ENCODE assay signal across 8 cellular contexts in the genomic region with DNA sequence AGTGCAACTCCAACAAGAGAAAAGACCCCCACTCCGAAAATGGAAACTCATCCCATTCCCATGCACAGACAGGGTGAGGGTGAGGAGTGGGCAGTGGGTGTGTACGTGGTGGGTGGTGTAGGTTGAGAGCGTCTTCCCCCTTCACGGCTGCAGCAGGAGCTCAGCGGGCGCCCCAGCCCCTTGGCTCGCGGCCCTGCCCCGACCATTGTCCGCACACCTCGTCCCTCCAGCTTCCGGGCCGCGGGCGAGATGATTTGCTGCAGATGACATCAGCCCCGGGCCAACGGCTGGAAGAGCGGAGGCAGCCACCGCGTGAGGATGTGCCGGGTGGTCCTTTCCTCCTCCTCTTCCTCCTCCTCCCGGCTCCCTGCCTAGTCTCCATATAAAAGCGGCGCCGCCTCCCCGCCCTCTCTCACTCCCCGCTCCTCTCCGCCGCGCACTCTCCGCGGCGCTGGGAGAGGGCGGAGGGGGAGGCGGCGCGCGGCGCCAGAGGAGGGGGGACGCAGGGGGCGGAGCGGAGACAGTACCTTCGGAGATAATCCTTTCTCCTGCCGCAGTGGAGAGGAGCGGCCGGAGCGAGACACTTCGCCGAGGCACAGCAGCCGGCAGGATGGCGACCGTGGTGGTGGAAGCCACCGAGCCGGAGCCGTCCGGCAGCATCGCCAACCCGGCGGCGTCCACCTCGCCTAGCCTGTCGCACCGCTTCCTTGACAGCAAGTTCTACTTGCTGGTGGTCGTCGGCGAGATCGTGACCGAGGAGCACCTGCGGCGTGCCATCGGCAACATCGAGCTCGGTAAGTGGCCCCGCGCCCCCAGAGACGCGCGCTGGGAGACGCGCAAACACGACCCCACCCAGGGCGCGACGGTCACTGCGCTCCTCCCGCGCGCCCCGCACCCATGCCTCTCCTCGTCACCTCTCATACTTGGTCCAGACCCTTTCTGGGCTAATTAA. TPM values are rescaled to one million over a fixed set of nuclear protein-coding genes. Genes with fewer than 3 reads are reported as not detected.
DNase-seq lines count a peak whose midpoint lies in the region; ATAC-seq and TF ChIP-seq lines count a peak whose summit lies in the region.

A gene (plus strand): TSS at position 554 of the 952 bp plus-strand sequence. CDS start 57 bp downstream, at position 611.

- H3K27me3 ChIP-seq in right lobe of liver (peaks cover 0 to 8% of the 10 kb centered on the region in 2 donors), stomach smooth muscle (ENCODE audit: control insufficient read depth in 1 of 2, insufficient read depth in 2 of 2, low read length in 2 of 2) (no peaks in the 10 kb centered on the region)

- intact Hi-C loops in right lobe of liver (cut with DNase I) = no loop called here

- 5% methylated on average over 23 of the region's 90 CpGs for WGBS in right lobe of liver (ENCODE audit: insufficient coverage, low coverage, low lambda C conversion rate, missing lambda C conversion rate)

- H3K9me3 ChIP-seq in right lobe of liver (no peaks in the 10 kb centered on the region), stomach smooth muscle (ENCODE audit: control insufficient read depth in 2 of 2, low read length in 2 of 2) (no peaks in the 10 kb centered on the region)

- H3K4me1 Mint-ChIP-seq in IgD-negative memory B cell = peaks cover 0 to 8% (median 8%) of the 10 kb centered on the region in 3 donors

- peak; percentile 83 for DNase-seq in EH (ENCODE audit: low read depth)
- DNase-seq in SHP77 treated with DMSO at 0.1 percent for 48 hours (lab: John Stamatoyannopoulos, UW) = peak; percentile 88
- DNase-seq in right lobe of liver = peak in 1 of 3 donors; percentile 22

- ATAC-seq in right lobe of liver (peak; percentile 46 to 56 (median 50)), GM18870 (IDR thresholded peaks at IDR 0.05; ENCODE audit: unreplicated experiment) (no peak), HG03039 (IDR thresholded peaks at IDR 0.05; ENCODE audit: unreplicated experiment) (no peak)

- peak within 1 kb of the TSS; percentile 77 to 83 for H3K9ac ChIP-seq in stomach smooth muscle (ENCODE audit: low read length in 2 of 2)

- peaks cover 30% of the 10 kb centered on the region for H3K27me3 Mint-ChIP-seq in IgD-negative memory B cell

- H3K4me3 Mint-ChIP-seq in IgD-negative memory B cell = peak within 1 kb of the TSS; percentile 43 to 89 (median 66)

- H3K36me3 Mint-ChIP-seq in IgD-negative memory B cell = no peaks in the 10 kb centered on the region

- peaks cover 0 to 8% (median 0%) of the 10 kb centered on the region in 4 donors for H3K4me1 ChIP-seq in right lobe of liver
- peaks cover 13% of the 10 kb centered on the region for H3K4me1 ChIP-seq in stomach smooth muscle (ENCODE audit: control insufficient read depth, insufficient read depth, low read length)

- peak within 1 kb of the TSS in 1 of 3 donors; percentile 5 for H3K27ac ChIP-seq in right lobe of liver
- peak within 1 kb of the TSS; percentile 74 for H3K27ac ChIP-seq in stomach smooth muscle (ENCODE audit: low read length)

- peak within 1 kb of the TSS; percentile 29 to 52 (median 48) for H3K4me3 ChIP-seq in right lobe of liver
- H3K4me3 ChIP-seq in stomach smooth muscle (ENCODE audit: low read length in 2 of 2) = peak within 1 kb of the TSS; percentile 73 to 93

- in situ Hi-C loops in endometrial microvascular endothelial cells (cut with HindIII; ENCODE audit: inconsistent ontology term, low pct_unique_long_range_greater_than_20kb, low sequenced_read_pairs) = no loop called here

- H3K9me3 Mint-ChIP-seq in IgD-negative memory B cell = peaks cover 0 to 4% (median 0%) of the 10 kb centered on the region in 3 donors

- H3K27ac Mint-ChIP-seq in IgD-negative memory B cell = no peak within 1 kb of the TSS

- no peak for TF ChIP-seq POLR2A in right lobe of liver (IDR thresholded peaks at IDR 0.05)

- TF ChIP-seq CTCF in right lobe of liver (IDR thresholded peaks at IDR 0.05) = no peak

- H3K36me3 ChIP-seq in right lobe of liver (no peaks in the 10 kb centered on the region), stomach smooth muscle (ENCODE audit: control insufficient read depth in 2 of 2, insufficient read depth in 2 of 2, low read length in 2 of 2) (peaks cover 0 to 3% of the 10 kb centered on the region in 2 donors)

RNA-seq across cellular contexts. Expression of the gene that starts here (rescaled TPM):
- polyA plus RNA-seq in IgD-negative memory B cell = 0.10 TPM
- total RNA-seq in endometrial microvascular endothelial cells (ENCODE audit: inconsistent ontology term) (226 TPM), right lobe of liver (10 to 100 TPM in 2 of 6 experiments, 1 to 10 TPM in 4; 2.4 to 14.0 (median 5.3) TPM)

Comparison
In these comparisons a context has a peak if more than half of its experiments do, and no peak if none do; other contexts are left out.
1. RNA of the gene that starts here (total RNA-seq): 226 TPM in endometrial microvascular endothelial cells (single experiment); 2.4 to 14.0 TPM in right lobe of liver; every median in the first group is over 10 times any median in the second.
2. ATAC-seq: peak in right lobe of liver (4 of 4); none in GM18870 (single experiment) and HG03039 (single experiment).